13 cellular contexts compared by ENCODE assay signal in genomic region chr11:58922475-58922874, GRCh38. TPM values are rescaled to one million over a fixed set of nuclear protein-coding genes. Genes with fewer than 3 reads are reported as not detected.
DNase-seq lines count a peak whose midpoint lies in the region; ATAC-seq, FAIRE-seq and TF ChIP-seq lines count a peak whose summit lies in the region.
"Had no signal": no experiment of that assay in that cellular context is flagged by ENCODE, and none has a peak within 500 bp of the region (broad histone marks: within the 10 kb centered on the region; RNA-seq: fewer than 3 reads in every experiment).

No MANE protein-coding gene starts in this region.

- H3K4me2 ChIP-seq in Loucy (ENCODE audit: low read depth, low read length, poor library complexity, severe bottlenecking) (no peak overlapping the region), keratinocyte (ENCODE audit: control insufficient read depth, extremely low read depth, insufficient read depth, low read depth, low read length) (peak overlapping the region; percentile 50)

- intact Hi-C loops in ascending aorta (cut with DNase I): no loop called here
- intact Hi-C loops in activated CD4-positive, alpha-beta T cell treated with anti-CD3 and anti-CD28 coated beads for 36 hours (cut with DNase I, micrococcal nuclease): loop anchor here in 1 of 2 experiments (2.0 kb wide), 1 partner anchor 222 kb away; no protein-coding TSS in a partner anchor

- peak; percentile 58 for FAIRE-seq in bronchial epithelial cell (lab: Jason Lieb, UNC)
- peak; percentile 66 for FAIRE-seq in keratinocyte (lab: Jason Lieb, UNC)
- FAIRE-seq: H54 had no signal

- ATAC-seq in activated CD4-positive, alpha-beta T cell treated with anti-CD3 and anti-CD28 coated beads for 36 hours: no peak
- no peak for ATAC-seq in GM19328 (IDR thresholded peaks at IDR 0.05; ENCODE audit: unreplicated experiment)

- H3K36me3 ChIP-seq in Loucy (ENCODE audit: insufficient read depth, low read length): no peaks in the 10 kb centered on the region
- no peaks in the 10 kb centered on the region for H3K36me3 ChIP-seq in bronchial epithelial cell (ENCODE audit: control insufficient read depth, insufficient read depth, low read length)
- H3K36me3 ChIP-seq in keratinocyte (ENCODE audit: control insufficient read depth in 2 of 2, extremely low read depth in 1 of 2, insufficient read depth in 2 of 2, low read length in 2 of 2): no peaks in the 10 kb centered on the region
- H3K36me3 ChIP-seq in ascending aorta: no peaks in the 10 kb centered on the region

- H2AFZ ChIP-seq in Loucy (ENCODE audit: low read length) (0 out of 2 replicates have a peak overlapping the region, but pooled peaks have one; percentile 28), keratinocyte (ENCODE audit: control insufficient read depth, low read length) (peak overlapping the region; percentile 63)

- no peaks in the 10 kb centered on the region for H3K9me1 ChIP-seq in keratinocyte (ENCODE audit: control insufficient read depth, extremely low read depth, insufficient read depth, low read length)

- H3K36me3 Mint-ChIP-seq in activated CD4-positive, alpha-beta T cell treated with anti-CD3 and anti-CD28 coated beads for 36 hours (ENCODE audit: low read depth): no peaks in the 10 kb centered on the region

- no peak overlapping the region for H3K4me3 Mint-ChIP-seq in activated CD4-positive, alpha-beta T cell treated with anti-CD3 and anti-CD28 coated beads for 36 hours

- peaks cover 3% of the 10 kb centered on the region for H3K4me1 ChIP-seq in Loucy (ENCODE audit: insufficient read depth, low read length, poor library complexity, severe bottlenecking)
- peaks cover 14% of the 10 kb centered on the region for H3K4me1 ChIP-seq in keratinocyte (ENCODE audit: control insufficient read depth, extremely low read depth, insufficient read depth, low read length)
- H3K4me1 ChIP-seq in ascending aorta: no peaks in the 10 kb centered on the region

- POLR2A ChIA-PET in activated CD4-positive, alpha-beta T cell treated with anti-CD3 and anti-CD28 coated beads for 36 hours (lab: Charles Lee): no interaction called here

- H3K4me3 ChIP-seq in Loucy (ENCODE audit: low read length, poor library complexity, severe bottlenecking) (no peak overlapping the region), bronchial epithelial cell (ENCODE audit: low read depth, low read length) (no peak overlapping the region), keratinocyte (ENCODE audit: control insufficient read depth in 2 of 3, extremely low read depth in 1 of 3, insufficient read depth in 2 of 3, low read depth in 1 of 3, low read length in 3 of 3) (no peak overlapping the region), ascending aorta (no peak overlapping the region)

- DNase-seq in bronchial epithelial cell (ENCODE audit: low read depth) (no peak), keratinocyte (ENCODE audit: low read depth, low spot score) (no peak), ascending aorta (ENCODE audit: low spot score in 2 of 2) (no peak), NCI-H2171 treated with DMSO at 0.1 percent for 48 hours (lab: John Stamatoyannopoulos, UW) (no peak)
- no peak for DNase-seq in activated CD4-positive, alpha-beta T cell treated with anti-CD3 and anti-CD28 coated beads for 36 hours
- DNase-seq: C1 segment of cervical spinal cord, NCI-H2081 treated with DMSO at 0.1 percent for 48 hours, SHP77 treated with DMSO at 0.1 percent for 48 hours had no signal

- H3K9ac ChIP-seq in Loucy (ENCODE audit: low read depth, low read length, poor library complexity, severe bottlenecking) (no peak overlapping the region), keratinocyte (ENCODE audit: control insufficient read depth, extremely low read depth, insufficient read depth, low read length) (no peak overlapping the region)

- H3K79me2 ChIP-seq in Loucy (ENCODE audit: insufficient read depth, low read length) (no peaks in the 10 kb centered on the region), keratinocyte (ENCODE audit: control insufficient read depth, insufficient read depth, low read length) (no peaks in the 10 kb centered on the region)

- no peak for TF ChIP-seq CTCF in C4-2B (conservative IDR thresholded peaks at IDR 0.05)
- TF ChIP-seq CTCF in Loucy (conservative IDR thresholded peaks at IDR 0.05; ENCODE audit: low read length): no peak
- TF ChIP-seq CTCF in bronchial epithelial cell (IDR thresholded peaks at IDR 0.05; ENCODE audit: insufficient read depth, low read length, severe bottlenecking): no peak
- no peak for TF ChIP-seq CTCF in keratinocyte (optimal IDR thresholded peaks at IDR 0.05 in 1 of 3, IDR thresholded peaks at IDR 0.05 in 1 of 3, conservative IDR thresholded peaks at IDR 0.05 in 1 of 3; ENCODE audit: extremely low read depth in 1 of 3, insufficient read depth in 2 of 3, low read length in 3 of 3)
- TF ChIP-seq CTCF in ascending aorta (IDR thresholded peaks at IDR 0.05): no peak

- CTCF ChIA-PET in activated CD4-positive, alpha-beta T cell treated with anti-CD3 and anti-CD28 coated beads for 36 hours (lab: Charles Lee): interaction anchor here (0.6 to 1.9 kb wide), 3 partner anchors 236 to 343 kb away, joined by 3 to 5 read pairs (median 3); no protein-coding TSS in a partner anchor

- peaks cover 2% of the 10 kb centered on the region for H3K27me3 Mint-ChIP-seq in activated CD4-positive, alpha-beta T cell treated with anti-CD3 and anti-CD28 coated beads for 36 hours

- H3K9me3 Mint-ChIP-seq in activated CD4-positive, alpha-beta T cell treated with anti-CD3 and anti-CD28 coated beads for 36 hours (ENCODE audit: low read depth): peaks cover 3% of the 10 kb centered on the region

- H3K27me3 ChIP-seq in Loucy (ENCODE audit: insufficient read depth, low read length, poor library complexity, severe bottlenecking) (no peaks in the 10 kb centered on the region), bronchial epithelial cell (ENCODE audit: control insufficient read depth, insufficient read depth, low read length) (no peaks in the 10 kb centered on the region), keratinocyte (ENCODE audit: control insufficient read depth, extremely low read depth, insufficient read depth, low read length) (no peaks in the 10 kb centered on the region), ascending aorta (no peaks in the 10 kb centered on the region)

- dilution Hi-C loops in keratinocyte (cut with MboI; ENCODE audit: extremely low pct_ligation_motif_present, low sequenced_read_pairs): no loop called here

- H3F3A ChIP-seq in Loucy (ENCODE audit: low read depth): no peaks in the 10 kb centered on the region

- H3K27ac ChIP-seq in C4-2B: peak overlapping the region; percentile 48; the same call in 1 of the 2 replicates
- no peak overlapping the region for H3K27ac ChIP-seq in keratinocyte (ENCODE audit: control insufficient read depth, insufficient read depth, low read length)
- H3K27ac ChIP-seq in ascending aorta: no peak overlapping the region

- no peak overlapping the region for H3K27ac Mint-ChIP-seq in activated CD4-positive, alpha-beta T cell treated with anti-CD3 and anti-CD28 coated beads for 36 hours

- H4K20me1 ChIP-seq in Loucy (ENCODE audit: insufficient read depth, low read length, poor library complexity, severe bottlenecking): no peaks in the 10 kb centered on the region
- no peaks in the 10 kb centered on the region for H4K20me1 ChIP-seq in keratinocyte (ENCODE audit: control insufficient read depth, extremely low read depth, insufficient read depth, low read length)

- no peaks in the 10 kb centered on the region for H3K9me2 ChIP-seq in Loucy (replicated peaks; ENCODE audit: low read depth, low read length)

- H3K4me1 Mint-ChIP-seq in activated CD4-positive, alpha-beta T cell treated with anti-CD3 and anti-CD28 coated beads for 36 hours: peaks cover 15% of the 10 kb centered on the region

- H3K9me3 ChIP-seq in Loucy (ENCODE audit: insufficient read depth, low read depth, low read length): peaks cover 4% of the 10 kb centered on the region; the same call in 1 of the 2 replicates
- H3K9me3 ChIP-seq in keratinocyte (ENCODE audit: control insufficient read depth, low read depth, low read length): peaks cover 2% of the 10 kb centered on the region
- H3K9me3 ChIP-seq in ascending aorta: peaks cover 0 to under 1% of the 10 kb centered on the region in 2 donors

RNA-seq across cellular contexts. Expression of gene GLYATL1, which starts 16.8 kb away (rescaled TPM):
- total RNA-seq in bronchial epithelial cell (not detected in 2 replicates), ascending aorta (8.6 TPM)
- polyA plus RNA-seq in keratinocyte: 0.26 to 0.39 TPM (median 0.33 TPM) in 3 replicates
- not detected for polyA plus RNA-seq in keratinocyte (2011; ENCODE audit: low read depth)
- 0.09 and 0.12 TPM in 2 replicates for polyA plus RNA-seq in keratinocyte (2011; cell fraction: cytosol; rRNA removed)
- 0.32 and 0.77 TPM in 2 replicates for polyA plus RNA-seq in keratinocyte (2011; cell fraction: nucleus; rRNA removed)
- polyA plus RNA-seq in keratinocyte (2012; ENCODE audit: low replicate concordance): 0.61 TPM in 1 of 2 replicates, not detected in the other
- polyA minus RNA-seq in keratinocyte: 0.48 TPM in 1 of 3 replicates, not detected in the others
- not detected for polyA minus RNA-seq in keratinocyte (2011; cell fraction: cytosol; rRNA and poly(A)+ RNA removed)
- polyA minus RNA-seq in keratinocyte (2011; cell fraction: nucleus; rRNA and poly(A)+ RNA removed): not detected in 2 replicates
- total RNA-seq in activated CD4-positive, alpha-beta T cell treated with anti-CD3 and anti-CD28 coated beads for 36 hours: 1 to 10 TPM in 1 of 2 experiments, under 1 TPM in 1; 0.50 to 1.2 TPM
- total RNA-seq: HT-29 had no signal
